ENCODE assay signal across 26 cellular contexts in the genomic region with DNA sequence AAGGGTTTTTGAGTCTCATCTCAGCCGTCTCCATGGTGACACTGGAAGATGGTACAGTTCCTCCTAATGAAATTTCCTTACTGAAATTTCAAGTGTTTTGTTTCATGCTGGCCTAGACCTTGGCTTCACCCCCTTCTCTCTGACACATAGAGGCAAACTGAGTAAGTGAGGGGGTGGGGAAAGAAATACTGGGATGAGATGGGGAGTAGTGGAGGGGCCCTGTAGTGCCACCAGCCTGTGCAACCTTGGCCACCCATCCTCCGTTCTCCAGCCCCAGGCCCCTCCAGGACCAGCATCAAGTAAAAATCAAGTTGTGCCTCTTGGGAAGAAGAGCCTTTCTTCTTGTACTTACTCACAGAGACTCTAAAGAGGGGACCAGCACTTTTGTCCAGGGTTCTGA. TPM values are rescaled to one million over a fixed set of nuclear protein-coding genes. Genes with fewer than 3 reads are reported as not detected.
DNase-seq lines count a peak whose midpoint lies in the region; ATAC-seq and TF ChIP-seq lines count a peak whose summit lies in the region.
"Had no signal": no experiment of that assay in that cellular context is flagged by ENCODE, and none has a peak within 500 bp of the region (broad histone marks: within the 10 kb centered on the region; RNA-seq: fewer than 3 reads in every experiment).

No MANE protein-coding gene starts in this region.

- no peak overlapping the region for H3K4me3 ChIP-seq in left ventricle myocardium inferior
- H3K4me3 ChIP-seq in RWPE2 (ENCODE audit: severe bottlenecking): no peak overlapping the region
- H3K4me3 ChIP-seq in coronary artery: no peak overlapping the region
- no peak overlapping the region for H3K4me3 ChIP-seq in transverse colon
- H3K4me3 ChIP-seq: K562, PC-9, SJSA1 had no signal

- 85 to 89% methylated on average over 1 to 2 of the region's 2 CpGs for WGBS in transverse colon (ENCODE audit: low coverage in 1 of 2), 2 donors

- H3K27me3 ChIP-seq in left ventricle myocardium inferior (ENCODE audit: low read depth) (no peaks in the 10 kb centered on the region), RWPE2 (ENCODE audit: insufficient read depth, poor library complexity, severe bottlenecking) (no peaks in the 10 kb centered on the region), transverse colon (no peaks in the 10 kb centered on the region)
- H3K27me3 ChIP-seq: SJSA1 had no signal

- no peaks in the 10 kb centered on the region for H3K9me3 ChIP-seq in left ventricle myocardium inferior (replicated peaks)
- no peaks in the 10 kb centered on the region for H3K9me3 ChIP-seq in RWPE2 (ENCODE audit: severe bottlenecking)
- no peaks in the 10 kb centered on the region for H3K9me3 ChIP-seq in transverse colon
- H3K9me3 ChIP-seq: Caco-2, SJSA1 had no signal

- in situ Hi-C loops in G401 (cut with HindIII; ENCODE audit: low sequenced_read_pairs) (no loop called here), transverse colon (cut with MboI; ENCODE audit: low pct_ligation_motif_present in 1 of 4, low pct_unique_long_range_greater_than_20kb in 1 of 4, low sequenced_read_pairs in 3 of 4) (no loop called here)

- TF ChIP-seq CTCF in left ventricle myocardium inferior (IDR thresholded peaks at IDR 0.05; ENCODE audit: borderline replicate concordance) (no peak), RWPE2 (IDR thresholded peaks at IDR 0.05; ENCODE audit: poor library complexity, severe bottlenecking) (no peak), coronary artery (IDR thresholded peaks at IDR 0.05) (no peak), transverse colon (IDR thresholded peaks at IDR 0.05) (no peak)

- TF ChIP-seq EP300 in transverse colon (IDR thresholded peaks at IDR 0.05; ENCODE audit: low read depth): no peak

- ATAC-seq in RWPE2 (ENCODE audit: low read depth): no peak
- ATAC-seq in GM21515 (IDR thresholded peaks at IDR 0.05; ENCODE audit: unreplicated experiment): no peak
- ATAC-seq: CD8-positive, alpha-beta T cell; HepG2; K562 had no signal

- intact Hi-C loops in cardiac septum (cut with DNase I): no loop called here
- intact Hi-C loops in left ventricle myocardium inferior (cut with micrococcal nuclease): no loop called here
- intact Hi-C loops in transverse colon (cut with DNase I; ENCODE audit: low total_unique reads): no loop called here

- peaks cover 3% of the 10 kb centered on the region for H3K4me1 ChIP-seq in left ventricle myocardium inferior
- no peaks in the 10 kb centered on the region for H3K4me1 ChIP-seq in RWPE2 (ENCODE audit: insufficient read depth, poor library complexity, severe bottlenecking)
- H3K4me1 ChIP-seq in transverse colon: peaks cover 0 to 6% (median 2%) of the 10 kb centered on the region in 4 donors
- H3K4me1 ChIP-seq: Caco-2, SJSA1 had no signal

- H3K27ac ChIP-seq in left ventricle myocardium inferior (replicated peaks) (no peak overlapping the region), RWPE2 (ENCODE audit: poor library complexity, severe bottlenecking) (no peak overlapping the region), coronary artery (peak overlapping the region; percentile 25 to 53), transverse colon (no peak overlapping the region)
- H3K27ac ChIP-seq: PC-9, SJSA1 had no signal

- no peak for TF ChIP-seq POLR2A in transverse colon (IDR thresholded peaks at IDR 0.05)

- peak; percentile 53 for DNase-seq in cardiac septum (ENCODE audit: low spot score)
- no peak for DNase-seq in left ventricle myocardium inferior
- DNase-seq in RWPE2 (ENCODE audit: low spot score): peak; percentile 22
- no peak for DNase-seq in coronary artery (ENCODE audit: low spot score)
- DNase-seq in G401 (ENCODE audit: low spot score): no peak
- no peak for DNase-seq in transverse colon
- DNase-seq: C1 segment of cervical spinal cord; Caco-2; CD8-positive, alpha-beta T cell; DMS 273 treated with DMSO at 0.1 percent for 48 hours; DMS79; EL; GF-D8; HCEC 1CT; MV-4-11; NCI-H1105; NCI-H1436 treated with DMSO at 0.1 percent for 48 hours; NCI-H1930; NCI-H2107; NCI-H526 treated with DMSO at 0.1 percent for 48 hours; PC-9; Right ventricle myocardium superior had no signal

- H3K36me3 ChIP-seq in left ventricle myocardium inferior: no peaks in the 10 kb centered on the region
- H3K36me3 ChIP-seq in RWPE2 (ENCODE audit: low read depth): no peaks in the 10 kb centered on the region
- H3K36me3 ChIP-seq in transverse colon: no peaks in the 10 kb centered on the region
- H3K36me3 ChIP-seq: SJSA1 had no signal

RNA-seq across cellular contexts. Expression of a gene that starts 17.7 kb away (rescaled TPM):
- total RNA-seq in cardiac septum (335 TPM), left ventricle myocardium inferior (310 TPM), transverse colon (100 to 1,000 TPM; 149 to 330 (median 235) TPM)
- 654 and 661 TPM in 2 replicates for total RNA-seq in G401 (2014; rRNA removed; shearing (Covaris generic))

RNA-seq across cellular contexts. Expression of a gene that starts 43.7 kb away (rescaled TPM):
- total RNA-seq in cardiac septum (17.8 TPM), left ventricle myocardium inferior (24.2 TPM), transverse colon (1 to 10 TPM in 3 of 4 donors, under 1 TPM in 1; 0.95 to 4.8 (median 1.7) TPM)
- total RNA-seq in G401 (2014; rRNA removed; shearing (Covaris generic)): 6.1 and 8.1 TPM in 2 replicates
- total RNA-seq: CD8-positive, alpha-beta T cell had no signal

Comparison
In these comparisons a context has a peak if more than half of its experiments do, and no peak if none do; other contexts are left out.
1. DNase-seq: peak in cardiac septum (single experiment) and RWPE2 (single experiment); none in left ventricle myocardium inferior (single experiment), coronary artery (single experiment), G401 (single experiment) and transverse colon (single experiment).
2. H3K27ac ChIP-seq: peak in coronary artery (2 of 2); none in left ventricle myocardium inferior (single experiment), RWPE2 (single experiment) and transverse colon (0 of 4).